In the genomic region with DNA sequence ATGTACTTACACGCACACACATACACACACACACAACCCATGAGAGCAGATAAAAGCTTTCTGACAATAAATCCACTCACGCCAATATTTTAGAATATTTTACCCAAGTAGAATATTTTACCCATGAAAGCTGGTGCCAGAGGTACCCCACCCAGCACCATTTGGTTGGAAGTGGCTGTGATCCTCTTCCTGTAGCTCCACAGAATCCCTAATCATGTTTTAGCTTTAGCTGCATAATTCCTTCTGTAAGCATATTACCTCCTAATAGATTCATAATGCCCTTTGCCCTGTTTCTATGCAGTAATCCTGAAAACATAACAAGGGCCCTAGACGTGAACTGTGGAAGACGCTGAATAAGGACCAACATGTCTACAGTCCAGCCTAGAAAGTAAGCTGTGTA, we compare ENCODE assay signal across 11 cellular contexts.
DNase-seq lines count a peak whose midpoint lies in the region; ATAC-seq and TF ChIP-seq lines count a peak whose summit lies in the region.
"Had no signal": no experiment of that assay in that cellular context is flagged by ENCODE, and none has a peak within 500 bp of the region (broad histone marks: within the 10 kb centered on the region; RNA-seq: fewer than 3 reads in every experiment).

No MANE protein-coding gene starts in this region.

- 74 to 76% methylated on average over 4 of the region's 4 CpGs for WGBS in sigmoid colon, 2 donors

- TF ChIP-seq POLR2A in sigmoid colon (IDR thresholded peaks at IDR 0.05): no peak

- H3K36me3 Mint-ChIP-seq in effector memory CD8-positive, alpha-beta T cell (ENCODE audit: insufficient read depth): peaks cover 67% of the 10 kb centered on the region

- peaks cover 24% of the 10 kb centered on the region for H3K4me1 ChIP-seq in DND-41 (ENCODE audit: insufficient read depth, low read length)
- H3K4me1 ChIP-seq in sigmoid colon: peaks cover 0 to 74% (median 60%) of the 10 kb centered on the region in 4 donors

- H3K4me3 Mint-ChIP-seq in effector memory CD8-positive, alpha-beta T cell: peak overlapping the region; percentile 51 to 72

- H3K9me3 ChIP-seq in DND-41 (ENCODE audit: insufficient read depth, low read length, severe bottlenecking) (no peaks in the 10 kb centered on the region), SK-N-MC (ENCODE audit: low read depth, low read length) (no peaks in the 10 kb centered on the region), sigmoid colon (no peaks in the 10 kb centered on the region)

- TF ChIP-seq CTCF in DND-41 (IDR thresholded peaks at IDR 0.05; ENCODE audit: borderline replicate concordance, extremely low read depth, low read length, poor library complexity, severe bottlenecking): no peak
- TF ChIP-seq CTCF in sigmoid colon (IDR thresholded peaks at IDR 0.05): no peak
- no peak for TF ChIP-seq CTCF in brain microvascular endothelial cell (IDR thresholded peaks at IDR 0.05; ENCODE audit: low read depth, low read length, missing control alignments)

- no peaks in the 10 kb centered on the region for H3K9me3 Mint-ChIP-seq in effector memory CD8-positive, alpha-beta T cell

- in situ Hi-C loops in brain microvascular endothelial cell (cut with HindIII; ENCODE audit: low pct_ligation_motif_present, low sequenced_read_pairs): no loop called here

- H3K36me3 ChIP-seq in DND-41 (ENCODE audit: insufficient read depth, low read length) (peaks cover 58% of the 10 kb centered on the region), SK-N-MC (ENCODE audit: insufficient read depth, low read length) (peaks cover 13% of the 10 kb centered on the region), sigmoid colon (peaks cover 0 to 17% (median 7%) of the 10 kb centered on the region in 4 donors), brain microvascular endothelial cell (replicated peaks) (no peaks in the 10 kb centered on the region)

- H3K4me3 ChIP-seq in DND-41 (ENCODE audit: low read depth in 1 of 2, low read length in 2 of 2) (no peak overlapping the region), SK-N-MC (peak overlapping the region; percentile 47), sigmoid colon (no peak overlapping the region), brain microvascular endothelial cell (ENCODE audit: low read depth, low read length) (no peak overlapping the region)

- TF ChIP-seq EP300 in sigmoid colon (IDR thresholded peaks at IDR 0.05): no peak

- H3K27ac Mint-ChIP-seq in effector memory CD8-positive, alpha-beta T cell: peak overlapping the region; percentile 87

- H3K27me3 Mint-ChIP-seq in effector memory CD8-positive, alpha-beta T cell: no peaks in the 10 kb centered on the region

- H3K9ac ChIP-seq in DND-41 (ENCODE audit: low read depth, low read length) (no peak overlapping the region), SK-N-MC (ENCODE audit: insufficient read length) (peak overlapping the region; percentile 55)

- H3K27ac ChIP-seq in DND-41 (ENCODE audit: low read length) (peak overlapping the region; percentile 47), SK-N-MC (peak overlapping the region; percentile 95), sigmoid colon (peak overlapping the region; percentile 75 to 88 (median 82)), brain microvascular endothelial cell (no peak overlapping the region)

- no peaks in the 10 kb centered on the region for H4K20me1 ChIP-seq in DND-41 (ENCODE audit: insufficient read depth, low read length)

- H3K4me2 ChIP-seq in DND-41 (ENCODE audit: insufficient read depth, low read length): no peak overlapping the region

- peaks cover 40 to 63% of the 10 kb centered on the region in 2 donors for H3K4me1 Mint-ChIP-seq in effector memory CD8-positive, alpha-beta T cell (ENCODE audit: low read depth in 2 of 2)

- peaks cover 74% of the 10 kb centered on the region for H3K79me2 ChIP-seq in DND-41 (ENCODE audit: insufficient read depth, low read length)

- no peak for ATAC-seq in DND-41 (ENCODE audit: insufficient read depth, low read depth)
- ATAC-seq in effector memory CD8-positive, alpha-beta T cell (replicated peaks): no peak
- ATAC-seq in activated CD4-positive, CD25-positive, alpha-beta regulatory T cell treated with anti-CD3 and anti-CD28 coated beads, Interleukin-2, amount 50 U/mL, for 24 hours: no peak
- ATAC-seq: left lobe of liver had no signal

- intact Hi-C loops in sigmoid colon (cut with DNase I): loop anchor here (5.0 kb wide), 2 partner anchors 46 to 109 kb away; a partner anchor contains a TSS

- H3K27me3 ChIP-seq in DND-41 (ENCODE audit: insufficient read depth, low read length, poor library complexity): no peaks in the 10 kb centered on the region
- no peaks in the 10 kb centered on the region for H3K27me3 ChIP-seq in sigmoid colon
- H3K27me3 ChIP-seq in brain microvascular endothelial cell (replicated peaks): no peaks in the 10 kb centered on the region

- no peak overlapping the region for H2AFZ ChIP-seq in DND-41 (ENCODE audit: low read depth, low read length)

- DNase-seq in DND-41: no peak
- no peak for DNase-seq in SK-N-MC (ENCODE audit: low read depth, low spot score)
- no peak for DNase-seq in effector memory CD8-positive, alpha-beta T cell
- DNase-seq in sigmoid colon: no peak
- DNase-seq in NAMALWA (ENCODE audit: low spot score): no peak
- DNase-seq in NCI-H2107 treated with DMSO at 0.1 percent for 48 hours (lab: John Stamatoyannopoulos, UW; ENCODE audit: unreplicated experiment): no peak
- DNase-seq in brain microvascular endothelial cell: no peak
- DNase-seq: DMS79, NCI-H345 had no signal
